In genomic region chr20:64286428-64287263, GRCh38 we compare ENCODE assay signal across 1 cellular context.
TF ChIP-seq lines count a peak whose summit lies in the region.

No MANE protein-coding gene starts in this region.

TF ChIP-seq in K562, 482 proteins besides CTCF, POLR2A, EP300 and RAD21:
- peak; percentile 83 for TF ChIP-seq CREBBP (IDR thresholded peaks at IDR 0.05; ENCODE audit: low read depth, low read length)
- peak; percentile 89 for TF ChIP-seq NR2C1 (IDR thresholded peaks at IDR 0.05)
- peak; percentile 74 for TF ChIP-seq NR2C1 (tag; IDR thresholded peaks at IDR 0.05)
- peak; percentile 90 for TF ChIP-seq ZBTB7A (IDR thresholded peaks at IDR 0.05; ENCODE audit: borderline replicate concordance, control insufficient read depth, low read depth, low read length)
- peak; percentile 85; the same call in 1 of the 2 replicates for TF ChIP-seq NR2C2 (CRISPR knock-in tag; IDR thresholded peaks at IDR 0.05)
- peak; percentile 94 for TF ChIP-seq NR2C2 (tag; IDR thresholded peaks at IDR 0.05)
TF ChIP-seq in K562: peak in this region for 4; not testable (repeated sequence) for 478.
